ENCODE assay signal across 1 cellular context in the genomic region with DNA sequence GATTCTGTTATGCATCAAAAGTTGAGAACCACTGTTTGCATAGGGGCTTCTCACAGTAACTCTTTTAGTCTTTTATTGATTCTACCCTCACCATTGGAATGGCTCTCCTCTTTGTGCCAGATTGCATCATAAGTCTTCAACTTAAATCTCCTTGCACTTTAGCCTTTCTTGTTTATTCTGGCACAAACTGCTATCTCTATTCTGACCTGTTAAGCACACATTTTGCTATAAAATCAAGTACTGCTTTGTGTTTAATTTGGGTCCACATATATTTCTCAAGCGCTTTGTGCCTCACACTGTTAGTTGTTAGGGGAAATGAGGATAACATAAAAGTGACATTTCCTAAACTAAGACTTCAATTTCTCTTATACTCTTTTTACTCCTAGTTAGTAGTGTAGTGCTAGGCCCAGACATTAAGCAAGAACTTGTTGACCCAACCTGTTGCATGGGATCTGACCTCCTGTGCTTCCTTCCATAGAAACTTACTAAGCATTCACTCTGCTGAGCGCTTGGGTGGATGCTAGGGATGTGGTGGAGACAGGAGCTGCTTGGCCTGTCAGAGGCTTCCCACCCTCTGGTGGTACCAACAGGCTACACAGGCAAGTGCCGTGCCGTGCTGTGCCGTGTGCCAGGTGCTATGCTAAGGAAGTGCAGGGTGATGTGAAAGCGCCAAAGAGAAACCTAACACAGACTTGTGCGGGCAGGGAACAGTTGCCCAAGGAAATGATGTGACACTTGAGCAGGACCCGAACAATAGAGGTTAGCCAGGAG.
A peak's percentile ranks its signal among the peaks of the same experiment; 100 is the strongest.
TF ChIP-seq lines count a peak whose summit lies in the region.

No MANE protein-coding gene starts in this region.

TF ChIP-seq in HepG2, 621 proteins besides CTCF, POLR2A, EP300 and RAD21 (continued from another document and continues in another):
- TF ChIP-seq, protein P1, sequence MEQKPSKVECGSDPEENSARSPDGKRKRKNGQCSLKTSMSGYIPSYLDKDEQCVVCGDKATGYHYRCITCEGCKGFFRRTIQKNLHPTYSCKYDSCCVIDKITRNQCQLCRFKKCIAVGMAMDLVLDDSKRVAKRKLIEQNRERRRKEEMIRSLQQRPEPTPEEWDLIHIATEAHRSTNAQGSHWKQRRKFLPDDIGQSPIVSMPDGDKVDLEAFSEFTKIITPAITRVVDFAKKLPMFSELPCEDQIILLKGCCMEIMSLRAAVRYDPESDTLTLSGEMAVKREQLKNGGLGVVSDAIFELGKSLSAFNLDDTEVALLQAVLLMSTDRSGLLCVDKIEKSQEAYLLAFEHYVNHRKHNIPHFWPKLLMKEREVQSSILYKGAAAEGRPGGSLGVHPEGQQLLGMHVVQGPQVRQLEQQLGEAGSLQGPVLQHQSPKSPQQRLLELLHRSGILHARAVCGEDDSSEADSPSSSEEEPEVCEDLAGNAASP (CRISPR knock-in tag; IDR thresholded peaks at IDR 0.05; ENCODE audit: borderline replicate concordance): peak; percentile 86
- TF ChIP-seq, protein P2, sequence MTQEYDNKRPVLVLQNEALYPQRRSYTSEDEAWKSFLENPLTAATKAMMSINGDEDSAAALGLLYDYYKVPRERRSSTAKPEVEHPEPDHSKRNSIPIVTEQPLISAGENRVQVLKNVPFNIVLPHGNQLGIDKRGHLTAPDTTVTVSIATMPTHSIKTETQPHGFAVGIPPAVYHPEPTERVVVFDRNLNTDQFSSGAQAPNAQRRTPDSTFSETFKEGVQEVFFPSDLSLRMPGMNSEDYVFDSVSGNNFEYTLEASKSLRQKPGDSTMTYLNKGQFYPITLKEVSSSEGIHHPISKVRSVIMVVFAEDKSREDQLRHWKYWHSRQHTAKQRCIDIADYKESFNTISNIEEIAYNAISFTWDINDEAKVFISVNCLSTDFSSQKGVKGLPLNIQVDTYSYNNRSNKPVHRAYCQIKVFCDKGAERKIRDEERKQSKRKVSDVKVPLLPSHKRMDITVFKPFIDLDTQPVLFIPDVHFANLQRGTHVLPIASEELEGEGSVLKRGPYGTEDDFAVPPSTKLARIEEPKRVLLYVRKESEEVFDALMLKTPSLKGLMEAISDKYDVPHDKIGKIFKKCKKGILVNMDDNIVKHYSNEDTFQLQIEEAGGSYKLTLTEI (CRISPR knock-in tag; conservative IDR thresholded peaks at IDR 0.05): no peak
- TF ChIP-seq NFRKB (IDR thresholded peaks at IDR 0.05) (no peak), ZMYM2 (CRISPR knock-in tag; IDR thresholded peaks at IDR 0.05) (no peak), HOXA9 (CRISPR knock-in tag; IDR thresholded peaks at IDR 0.05; ENCODE audit: borderline replicate concordance) (0 out of 2 replicates have a peak, but pooled peaks have one; percentile 19), ZNF672 (CRISPR knock-in tag; IDR thresholded peaks at IDR 0.05) (no peak), MED1 (CRISPR knock-in tag; IDR thresholded peaks at IDR 0.05) (peak; percentile 78), EHMT2 (IDR thresholded peaks at IDR 0.05; ENCODE audit: borderline replicate concordance, low read depth, low read length) (peak; percentile 64; the same call in 1 of the 2 replicates), HMG20B (CRISPR knock-in tag; conservative IDR thresholded peaks at IDR 0.05) (peak; percentile 86), TOE1 (CRISPR knock-in tag; IDR thresholded peaks at IDR 0.05) (no peak), ZNF20 (CRISPR knock-in tag; IDR thresholded peaks at IDR 0.05) (no peak), TCF7 (IDR thresholded peaks at IDR 0.05; ENCODE audit: low read depth) (peak; percentile 86), MYC (CRISPR knock-in tag; IDR thresholded peaks at IDR 0.05; ENCODE audit: borderline replicate concordance) (no peak), WIZ (CRISPR knock-in tag; IDR thresholded peaks at IDR 0.05) (no peak), ZFYVE20 (CRISPR knock-in tag; IDR thresholded peaks at IDR 0.05; ENCODE audit: borderline replicate concordance, low read depth) (no peak), NCOR1 (IDR thresholded peaks at IDR 0.05; ENCODE audit: borderline replicate concordance, low read length) (peak; percentile 90), ZNF496 (CRISPR knock-in tag; IDR thresholded peaks at IDR 0.05; ENCODE audit: insufficient replicate concordance) (no peak), SIX1 (CRISPR knock-in tag; IDR thresholded peaks at IDR 0.05; ENCODE audit: borderline replicate concordance) (peak; percentile 55; the same call in 1 of the 2 replicates), ZNF768 (CRISPR knock-in tag; IDR thresholded peaks at IDR 0.05) (peak; percentile 37; the same call in 1 of the 2 replicates), ZNF619 (CRISPR knock-in tag; IDR thresholded peaks at IDR 0.05) (no peak), RBFOX2 (IDR thresholded peaks at IDR 0.05; ENCODE audit: low read depth, low read length) (no peak), BRCA1 (CRISPR knock-in tag; IDR thresholded peaks at IDR 0.05) (no peak), NONO (IDR thresholded peaks at IDR 0.05) (no peak), NONO (CRISPR knock-in tag; conservative IDR thresholded peaks at IDR 0.05) (peak; percentile 70), ZNF124 (CRISPR knock-in tag; IDR thresholded peaks at IDR 0.05) (no peak), AKAP8 (CRISPR knock-in tag; IDR thresholded peaks at IDR 0.05) (no peak), ZNF567 (CRISPR knock-in tag; IDR thresholded peaks at IDR 0.05; ENCODE audit: borderline replicate concordance) (no peak), ZNF737 (CRISPR knock-in tag; IDR thresholded peaks at IDR 0.05; ENCODE audit: borderline replicate concordance) (0 out of 2 replicates have a peak, but pooled peaks have one; percentile 39), ZNF703 (CRISPR knock-in tag; IDR thresholded peaks at IDR 0.05; ENCODE audit: borderline replicate concordance) (peak; percentile 24; the same call in 1 of the 2 replicates), ZNF530 (CRISPR knock-in tag; IDR thresholded peaks at IDR 0.05; ENCODE audit: low read depth) (no peak), ZNF33B (CRISPR knock-in tag; IDR thresholded peaks at IDR 0.05) (no peak), ZNF550 (CRISPR knock-in tag; IDR thresholded peaks at IDR 0.05; ENCODE audit: borderline replicate concordance) (no peak), ZNF225 (CRISPR knock-in tag; IDR thresholded peaks at IDR 0.05) (no peak), ZNF235 (CRISPR knock-in tag; IDR thresholded peaks at IDR 0.05; ENCODE audit: borderline replicate concordance) (no peak), PAWR (CRISPR knock-in tag; IDR thresholded peaks at IDR 0.05; ENCODE audit: borderline replicate concordance) (no peak), PCBP2 (optimal IDR thresholded peaks at IDR 0.05; ENCODE audit: low read depth, low read length, poor library complexity, severe bottlenecking) (no peak), SMAD3 (CRISPR knock-in tag; IDR thresholded peaks at IDR 0.05) (peak; percentile 62; the same call in 1 of the 2 replicates)
- TF ChIP-seq, protein P3, sequence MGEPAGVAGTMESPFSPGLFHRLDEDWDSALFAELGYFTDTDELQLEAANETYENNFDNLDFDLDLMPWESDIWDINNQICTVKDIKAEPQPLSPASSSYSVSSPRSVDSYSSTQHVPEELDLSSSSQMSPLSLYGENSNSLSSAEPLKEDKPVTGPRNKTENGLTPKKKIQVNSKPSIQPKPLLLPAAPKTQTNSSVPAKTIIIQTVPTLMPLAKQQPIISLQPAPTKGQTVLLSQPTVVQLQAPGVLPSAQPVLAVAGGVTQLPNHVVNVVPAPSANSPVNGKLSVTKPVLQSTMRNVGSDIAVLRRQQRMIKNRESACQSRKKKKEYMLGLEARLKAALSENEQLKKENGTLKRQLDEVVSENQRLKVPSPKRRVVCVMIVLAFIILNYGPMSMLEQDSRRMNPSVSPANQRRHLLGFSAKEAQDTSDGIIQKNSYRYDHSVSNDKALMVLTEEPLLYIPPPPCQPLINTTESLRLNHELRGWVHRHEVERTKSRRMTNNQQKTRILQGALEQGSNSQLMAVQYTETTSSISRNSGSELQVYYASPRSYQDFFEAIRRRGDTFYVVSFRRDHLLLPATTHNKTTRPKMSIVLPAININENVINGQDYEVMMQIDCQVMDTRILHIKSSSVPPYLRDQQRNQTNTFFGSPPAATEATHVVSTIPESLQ (CRISPR knock-in tag; conservative IDR thresholded peaks at IDR 0.05): no peak
- TF ChIP-seq, protein P4, sequence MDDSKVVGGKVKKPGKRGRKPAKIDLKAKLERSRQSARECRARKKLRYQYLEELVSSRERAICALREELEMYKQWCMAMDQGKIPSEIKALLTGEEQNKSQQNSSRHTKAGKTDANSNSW (CRISPR knock-in tag; IDR thresholded peaks at IDR 0.05; ENCODE audit: borderline replicate concordance): no peak
- TF ChIP-seq, protein P5, sequence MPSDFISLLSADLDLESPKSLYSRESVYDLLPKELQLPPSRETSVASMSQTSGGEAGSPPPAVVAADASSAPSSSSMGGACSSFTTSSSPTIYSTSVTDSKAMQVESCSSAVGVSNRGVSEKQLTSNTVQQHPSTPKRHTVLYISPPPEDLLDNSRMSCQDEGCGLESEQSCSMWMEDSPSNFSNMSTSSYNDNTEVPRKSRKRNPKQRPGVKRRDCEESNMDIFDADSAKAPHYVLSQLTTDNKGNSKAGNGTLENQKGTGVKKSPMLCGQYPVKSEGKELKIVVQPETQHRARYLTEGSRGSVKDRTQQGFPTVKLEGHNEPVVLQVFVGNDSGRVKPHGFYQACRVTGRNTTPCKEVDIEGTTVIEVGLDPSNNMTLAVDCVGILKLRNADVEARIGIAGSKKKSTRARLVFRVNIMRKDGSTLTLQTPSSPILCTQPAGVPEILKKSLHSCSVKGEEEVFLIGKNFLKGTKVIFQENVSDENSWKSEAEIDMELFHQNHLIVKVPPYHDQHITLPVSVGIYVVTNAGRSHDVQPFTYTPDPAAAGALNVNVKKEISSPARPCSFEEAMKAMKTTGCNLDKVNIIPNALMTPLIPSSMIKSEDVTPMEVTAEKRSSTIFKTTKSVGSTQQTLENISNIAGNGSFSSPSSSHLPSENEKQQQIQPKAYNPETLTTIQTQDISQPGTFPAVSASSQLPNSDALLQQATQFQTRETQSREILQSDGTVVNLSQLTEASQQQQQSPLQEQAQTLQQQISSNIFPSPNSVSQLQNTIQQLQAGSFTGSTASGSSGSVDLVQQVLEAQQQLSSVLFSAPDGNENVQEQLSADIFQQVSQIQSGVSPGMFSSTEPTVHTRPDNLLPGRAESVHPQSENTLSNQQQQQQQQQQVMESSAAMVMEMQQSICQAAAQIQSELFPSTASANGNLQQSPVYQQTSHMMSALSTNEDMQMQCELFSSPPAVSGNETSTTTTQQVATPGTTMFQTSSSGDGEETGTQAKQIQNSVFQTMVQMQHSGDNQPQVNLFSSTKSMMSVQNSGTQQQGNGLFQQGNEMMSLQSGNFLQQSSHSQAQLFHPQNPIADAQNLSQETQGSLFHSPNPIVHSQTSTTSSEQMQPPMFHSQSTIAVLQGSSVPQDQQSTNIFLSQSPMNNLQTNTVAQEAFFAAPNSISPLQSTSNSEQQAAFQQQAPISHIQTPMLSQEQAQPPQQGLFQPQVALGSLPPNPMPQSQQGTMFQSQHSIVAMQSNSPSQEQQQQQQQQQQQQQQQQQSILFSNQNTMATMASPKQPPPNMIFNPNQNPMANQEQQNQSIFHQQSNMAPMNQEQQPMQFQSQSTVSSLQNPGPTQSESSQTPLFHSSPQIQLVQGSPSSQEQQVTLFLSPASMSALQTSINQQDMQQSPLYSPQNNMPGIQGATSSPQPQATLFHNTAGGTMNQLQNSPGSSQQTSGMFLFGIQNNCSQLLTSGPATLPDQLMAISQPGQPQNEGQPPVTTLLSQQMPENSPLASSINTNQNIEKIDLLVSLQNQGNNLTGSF (CRISPR knock-in tag; IDR thresholded peaks at IDR 0.05): no peak
- TF ChIP-seq, protein P6, sequence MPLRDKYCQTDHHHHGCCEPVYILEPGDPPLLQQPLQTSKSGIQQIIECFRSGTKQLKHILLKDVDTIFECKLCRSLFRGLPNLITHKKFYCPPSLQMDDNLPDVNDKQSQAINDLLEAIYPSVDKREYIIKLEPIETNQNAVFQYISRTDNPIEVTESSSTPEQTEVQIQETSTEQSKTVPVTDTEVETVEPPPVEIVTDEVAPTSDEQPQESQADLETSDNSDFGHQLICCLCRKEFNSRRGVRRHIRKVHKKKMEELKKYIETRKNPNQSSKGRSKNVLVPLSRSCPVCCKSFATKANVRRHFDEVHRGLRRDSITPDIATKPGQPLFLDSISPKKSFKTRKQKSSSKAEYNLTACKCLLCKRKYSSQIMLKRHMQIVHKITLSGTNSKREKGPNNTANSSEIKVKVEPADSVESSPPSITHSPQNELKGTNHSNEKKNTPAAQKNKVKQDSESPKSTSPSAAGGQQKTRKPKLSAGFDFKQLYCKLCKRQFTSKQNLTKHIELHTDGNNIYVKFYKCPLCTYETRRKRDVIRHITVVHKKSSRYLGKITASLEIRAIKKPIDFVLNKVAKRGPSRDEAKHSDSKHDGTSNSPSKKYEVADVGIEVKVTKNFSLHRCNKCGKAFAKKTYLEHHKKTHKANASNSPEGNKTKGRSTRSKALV (CRISPR knock-in tag; IDR thresholded peaks at IDR 0.05): no peak
- TF ChIP-seq, protein P7, sequence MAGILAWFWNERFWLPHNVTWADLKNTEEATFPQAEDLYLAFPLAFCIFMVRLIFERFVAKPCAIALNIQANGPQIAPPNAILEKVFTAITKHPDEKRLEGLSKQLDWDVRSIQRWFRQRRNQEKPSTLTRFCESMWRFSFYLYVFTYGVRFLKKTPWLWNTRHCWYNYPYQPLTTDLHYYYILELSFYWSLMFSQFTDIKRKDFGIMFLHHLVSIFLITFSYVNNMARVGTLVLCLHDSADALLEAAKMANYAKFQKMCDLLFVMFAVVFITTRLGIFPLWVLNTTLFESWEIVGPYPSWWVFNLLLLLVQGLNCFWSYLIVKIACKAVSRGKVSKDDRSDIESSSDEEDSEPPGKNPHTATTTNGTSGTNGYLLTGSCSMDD (CRISPR knock-in tag; IDR thresholded peaks at IDR 0.05): no peak
- TF ChIP-seq, protein P8, sequence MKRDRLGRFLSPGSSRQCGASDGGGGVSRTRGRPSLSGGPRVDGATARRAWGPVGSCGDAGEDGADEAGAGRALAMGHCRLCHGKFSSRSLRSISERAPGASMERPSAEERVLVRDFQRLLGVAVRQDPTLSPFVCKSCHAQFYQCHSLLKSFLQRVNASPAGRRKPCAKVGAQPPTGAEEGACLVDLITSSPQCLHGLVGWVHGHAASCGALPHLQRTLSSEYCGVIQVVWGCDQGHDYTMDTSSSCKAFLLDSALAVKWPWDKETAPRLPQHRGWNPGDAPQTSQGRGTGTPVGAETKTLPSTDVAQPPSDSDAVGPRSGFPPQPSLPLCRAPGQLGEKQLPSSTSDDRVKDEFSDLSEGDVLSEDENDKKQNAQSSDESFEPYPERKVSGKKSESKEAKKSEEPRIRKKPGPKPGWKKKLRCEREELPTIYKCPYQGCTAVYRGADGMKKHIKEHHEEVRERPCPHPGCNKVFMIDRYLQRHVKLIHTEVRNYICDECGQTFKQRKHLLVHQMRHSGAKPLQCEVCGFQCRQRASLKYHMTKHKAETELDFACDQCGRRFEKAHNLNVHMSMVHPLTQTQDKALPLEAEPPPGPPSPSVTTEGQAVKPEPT (CRISPR knock-in tag; IDR thresholded peaks at IDR 0.05; ENCODE audit: low read depth): no peak
- TF ChIP-seq, protein P9, sequence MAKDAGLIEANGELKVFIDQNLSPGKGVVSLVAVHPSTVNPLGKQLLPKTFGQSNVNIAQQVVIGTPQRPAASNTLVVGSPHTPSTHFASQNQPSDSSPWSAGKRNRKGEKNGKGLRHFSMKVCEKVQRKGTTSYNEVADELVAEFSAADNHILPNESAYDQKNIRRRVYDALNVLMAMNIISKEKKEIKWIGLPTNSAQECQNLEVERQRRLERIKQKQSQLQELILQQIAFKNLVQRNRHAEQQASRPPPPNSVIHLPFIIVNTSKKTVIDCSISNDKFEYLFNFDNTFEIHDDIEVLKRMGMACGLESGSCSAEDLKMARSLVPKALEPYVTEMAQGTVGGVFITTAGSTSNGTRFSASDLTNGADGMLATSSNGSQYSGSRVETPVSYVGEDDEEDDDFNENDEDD (CRISPR knock-in tag; IDR thresholded peaks at IDR 0.05; ENCODE audit: borderline replicate concordance): no peak
